23 cellular contexts compared by ENCODE assay signal in genomic region chr19:1307320-1307719, GRCh38. TPM values are rescaled to one million over a fixed set of nuclear protein-coding genes. Genes with fewer than 3 reads are reported as not detected.
DNase-seq lines count a peak whose midpoint lies in the region; ATAC-seq, FAIRE-seq and TF ChIP-seq lines count a peak whose summit lies in the region.
"Had no signal": no experiment of that assay in that cellular context is flagged by ENCODE, and none has a peak within 500 bp of the region (broad histone marks: within the 10 kb centered on the region; RNA-seq: fewer than 3 reads in every experiment).

No MANE protein-coding gene starts in this region.

- POLR2A ChIA-PET in K562 (lab: Yijun Ruan, JAX), result interaction anchor here (0.5 to 1.6 kb wide), 7 partner anchors 10 to 65 kb away, joined by 3 to 5 read pairs (median 4); no protein-coding TSS in a partner anchor

- H4K20me1 ChIP-seq in K562 (replicated peaks; ENCODE audit: control insufficient read depth, insufficient read depth, low read length), result peaks cover 8% of the 10 kb centered on the region; the same call in 1 of the 2 replicates

- H3K36me3 ChIP-seq in K562 (ENCODE audit: control insufficient read depth, insufficient read depth, low read length), result no peaks in the 10 kb centered on the region
- H3K36me3 ChIP-seq: SJCRH30 had no signal

- H3K9me3 ChIP-seq in K562 (replicated peaks; ENCODE audit: control insufficient read depth, insufficient read depth, low read depth, low read length), result no peaks in the 10 kb centered on the region
- H3K9me3 ChIP-seq: SJCRH30 had no signal

- H3K4me3 ChIP-seq in K562, result peak overlapping the region; percentile 56
- H3K4me3 ChIP-seq: SJCRH30 had no signal

- no TSS peak for BruUV-seq in K562 (replicated peaks; lab: Mats Ljungman, UMichigan)

- no peak for FAIRE-seq in K562 (lab: Jason Lieb, UNC)

- peaks cover 6 to 65% of the 10 kb centered on the region in 2 experiments for H3K4me1 ChIP-seq in K562 (replicated peaks in 1 of 2; ENCODE audit: control insufficient read depth in 2 of 2, insufficient read depth in 2 of 2, low read length in 2 of 2)

- no peak overlapping the region for H3K27ac Mint-ChIP-seq in activated naive CD4-positive, alpha-beta T cell treated with anti-CD3 and anti-CD28 coated beads, Interleukin-2, amount 50 U/mL, for 72 hours

- peaks cover 16% of the 10 kb centered on the region; the same call in 2 of the 3 replicates for H3K79me2 ChIP-seq in K562 (ENCODE audit: control insufficient read depth, insufficient read depth, low read length)

- no peaks in the 10 kb centered on the region for H3K9me1 ChIP-seq in K562 (ENCODE audit: control insufficient read depth, insufficient read depth, low read length)

- H3K27ac ChIP-seq in K562 (ENCODE audit: extremely low read depth, low read depth, low read length), result peak overlapping the region; percentile 78
- H3K27ac ChIP-seq: C4-2B, KMS-11, RWPE1, SJCRH30 had no signal

- in situ Hi-C loops in K562 (cut with MboI), result no loop called here

- no peak for TF ChIP-seq RAD21 in K562 (CRISPR knock-in tag; conservative IDR thresholded peaks at IDR 0.05 in 1 of 2, IDR thresholded peaks at IDR 0.05 in 1 of 2)

- peak; percentile 73 for DNase-seq in NCI-H82 (lab: John Stamatoyannopoulos, UW)
- no peak for DNase-seq in NCI-H82 treated with DMSO at 0.1 percent for 48 hours (lab: John Stamatoyannopoulos, UW; ENCODE audit: unreplicated experiment)
- peak; percentile 29 for DNase-seq in NCI-H1048 (lab: John Stamatoyannopoulos, UW)
- peak; percentile 86 to 91 (median 88) for DNase-seq in K562 (ENCODE audit: extremely low read depth in 1 of 4, low spot score in 3 of 4)
- DNase-seq in activated naive CD4-positive, alpha-beta T cell treated with anti-CD3 and anti-CD28 coated beads, Interleukin-2, amount 50 U/mL, for 72 hours (ENCODE audit: low spot score in 2 of 2), result no peak
- no peak for DNase-seq in NCI-H524 treated with DMSO at 0.1 percent for 48 hours (lab: John Stamatoyannopoulos, UW)
- DNase-seq: 8988T; AML-193; EL; GF-D8; GOT3; HCEC 1CT; NCI-H1105 treated with DMSO at 0.1 percent for 48 hours; NCI-H2081; NCI-H2171; NCI-H446; NK-92 treated with Interleukin-12 subunit alpha and Interleukin-12 subunit beta, amount 100 ng/mL, for 24 hours; SJCRH30; T-helper 1 cell had no signal

- TF ChIP-seq CTCF in K562 (IDR thresholded peaks at IDR 0.05 in 2 of 3, conservative IDR thresholded peaks at IDR 0.05 in 1 of 3; ENCODE audit: insufficient read depth in 2 of 3, low read depth in 1 of 3, low read length in 3 of 3), result no peak

- peak; percentile 73 for TF ChIP-seq POLR2A in K562 (conservative IDR thresholded peaks at IDR 0.05)

- peak overlapping the region; percentile 95 for H3K4me2 ChIP-seq in K562 (ENCODE audit: insufficient read depth, low read length)
- H3K4me2 ChIP-seq: KMS-11 had no signal

- intact Hi-C loops in K562 (cut with micrococcal nuclease), result no loop called here

- CTCF ChIA-PET in K562 (lab: Yijun Ruan, JAX; ENCODE audit: low intra/inter-chr PET ratio), result interaction anchor here (1.0 kb wide), 1 partner anchor 9 kb away, joined by 3 read pairs; no protein-coding TSS in a partner anchor

- H2AFZ ChIP-seq in K562 (ENCODE audit: low read depth, low read length), result peak overlapping the region; percentile 91

- H3K9ac ChIP-seq in K562 (ENCODE audit: insufficient read depth in 1 of 2, low read depth in 2 of 2, low read length in 2 of 2), result peak overlapping the region; percentile 79 to 93
- H3K9ac ChIP-seq: KMS-11 had no signal

- no peak for TF ChIP-seq EP300 in K562 (IDR thresholded peaks at IDR 0.05; ENCODE audit: low read length)

- H3K36me3 Mint-ChIP-seq in activated naive CD4-positive, alpha-beta T cell treated with anti-CD3 and anti-CD28 coated beads, Interleukin-2, amount 50 U/mL, for 72 hours, result no peaks in the 10 kb centered on the region

- H3K27me3 ChIP-seq in K562 (ENCODE audit: control insufficient read depth in 2 of 2, insufficient read depth in 2 of 2, low read length in 2 of 2), result no peaks in the 10 kb centered on the region

- WGBS in K562 (ENCODE audit: insufficient coverage, low coverage, missing lambda C conversion rate), result 19% methylated on average over 25 of the region's 38 CpGs

- H3K9me3 Mint-ChIP-seq in activated naive CD4-positive, alpha-beta T cell treated with anti-CD3 and anti-CD28 coated beads, Interleukin-2, amount 50 U/mL, for 72 hours, result no peaks in the 10 kb centered on the region

- peak; percentile 85 for ATAC-seq in K562
- no peak for ATAC-seq in HG03196 (IDR thresholded peaks at IDR 0.05; ENCODE audit: unreplicated experiment)
- no peak for ATAC-seq in activated naive CD4-positive, alpha-beta T cell treated with anti-CD3 and anti-CD28 coated beads, Interleukin-2, amount 50 U/mL, for 72 hours

RNA-seq across cellular contexts. Expression of gene EFNA2, which starts 21.6 kb away (rescaled TPM):
- total RNA-seq in K562 (2011; cell fraction: chromatin; rRNA removed; ENCODE audit: low replicate concordance), result not detected in 2 replicates
- not detected in 2 replicates for total RNA-seq in K562 (2011; cell fraction: nucleolus; rRNA removed)
- not detected in 2 replicates for total RNA-seq in K562 (2011; cell fraction: nucleoplasm; rRNA removed)
- 0.16 TPM in 1 of 2 replicates, not detected in the other for total RNA-seq in K562 (2014; rRNA removed)
- total RNA-seq in K562 (2014; rRNA removed; fragmentation: Illumina TruSeq; extraction: Trizol), result not detected in 2 replicates
- not detected in 2 replicates for total RNA-seq in K562 (2015; rRNA removed; fragmentation: Illumina TruSeq; extraction: Trizol)
- 0.38 and 0.44 TPM in 2 replicates for total RNA-seq in K562 (2021)
- 0.11 and 0.27 TPM in 2 replicates for polyA plus RNA-seq in K562 (2011; rRNA removed)
- polyA plus RNA-seq in K562 (2011; cell fraction: cytosol; rRNA removed), result 0.34 and 0.88 TPM in 2 replicates
- polyA plus RNA-seq in K562 (2011; cell fraction: nucleus; rRNA removed), result 0.24 and 0.25 TPM in 2 replicates
- not detected in 2 replicates for polyA plus RNA-seq in K562 (2012)
- polyA plus RNA-seq in K562 (2014; fragmentation: Illumina TruSeq; extraction: Trizol), result not detected in 2 replicates
- not detected for polyA plus RNA-seq in K562 (2014; fragmentation: Nextera tagmentation; extraction: Ambion mirVana)
- 0.12 and 0.15 TPM in 2 replicates for polyA plus RNA-seq in K562 (2014; rRNA removed)
- not detected in 2 replicates for polyA minus RNA-seq in K562 (2011; rRNA and poly(A)+ RNA removed)
- polyA minus RNA-seq in K562 (2011; cell fraction: cytosol; rRNA and poly(A)+ RNA removed), result not detected in 2 replicates
- not detected in 2 replicates for polyA minus RNA-seq in K562 (2011; cell fraction: nucleus; rRNA and poly(A)+ RNA removed)
- under 1 TPM in 1 of 2 donors, not detected in 1; 0.25 TPM for total RNA-seq in activated naive CD4-positive, alpha-beta T cell treated with anti-CD3 and anti-CD28 coated beads, Interleukin-2, amount 50 U/mL, for 72 hours

RNA-seq across cellular contexts. Expression of gene FAM174C, which starts 32.0 kb away (rescaled TPM):
- 6.3 and 26.6 TPM in 2 replicates for total RNA-seq in K562 (2011; cell fraction: chromatin; rRNA removed; ENCODE audit: low replicate concordance)
- 40.9 and 47.0 TPM in 2 replicates for total RNA-seq in K562 (2011; cell fraction: nucleolus; rRNA removed)
- 20.7 and 26.9 TPM in 2 replicates for total RNA-seq in K562 (2011; cell fraction: nucleoplasm; rRNA removed)
- total RNA-seq in K562 (2014; rRNA removed) (72.2 and 108 TPM in 2 replicates), K562 (2014; rRNA removed; fragmentation: Illumina TruSeq; extraction: Trizol) (1.3 and 2.8 TPM in 2 replicates), K562 (2015; rRNA removed; fragmentation: Illumina TruSeq; extraction: Trizol) (40.3 and 42.6 TPM in 2 replicates), K562 (2021) (81.9 and 85.0 TPM in 2 replicates)
- polyA plus RNA-seq in K562 (2011; rRNA removed) (20.3 and 30.4 TPM in 2 replicates), K562 (2014; fragmentation: Illumina TruSeq; extraction: Trizol) (11.7 and 56.4 TPM in 2 replicates), K562 (2014; fragmentation: Nextera tagmentation; extraction: Ambion mirVana) (1 to 10 TPM in 1 of 2 experiments, under 1 TPM in 1; 0.66 to 2.7 TPM), K562 (2014; rRNA removed) (89.6 and 119 TPM in 2 replicates)
- 58.0 and 177 TPM in 2 replicates for polyA plus RNA-seq in K562 (2011; cell fraction: cytosol; rRNA removed)
- 28.1 and 53.8 TPM in 2 replicates for polyA plus RNA-seq in K562 (2011; cell fraction: nucleus; rRNA removed)
- polyA plus RNA-seq in K562 (2012), result 65.9 and 75.4 TPM in 2 replicates
- 4.8 and 6.1 TPM in 2 replicates for polyA minus RNA-seq in K562 (2011; rRNA and poly(A)+ RNA removed)
- polyA minus RNA-seq in K562 (2011; cell fraction: cytosol; rRNA and poly(A)+ RNA removed), result 19.6 and 23.7 TPM in 2 replicates
- polyA minus RNA-seq in K562 (2011; cell fraction: nucleus; rRNA and poly(A)+ RNA removed), result 12.0 and 12.8 TPM in 2 replicates
- 10 to 100 TPM; 42.1 to 76.0 TPM for total RNA-seq in activated naive CD4-positive, alpha-beta T cell treated with anti-CD3 and anti-CD28 coated beads, Interleukin-2, amount 50 U/mL, for 72 hours

RNA-seq across cellular contexts. Expression of gene CIRBP, which starts 38.2 kb away (rescaled TPM):
- 283 and 504 TPM in 2 replicates for total RNA-seq in K562 (2011; cell fraction: chromatin; rRNA removed; ENCODE audit: low replicate concordance)
- total RNA-seq in K562 (2011; cell fraction: nucleolus; rRNA removed), result 457 and 483 TPM in 2 replicates
- 431 and 450 TPM in 2 replicates for total RNA-seq in K562 (2011; cell fraction: nucleoplasm; rRNA removed)
- total RNA-seq in K562 (2014; rRNA removed), result 168 and 249 TPM in 2 replicates
- 189 and 200 TPM in 2 replicates for total RNA-seq in K562 (2014; rRNA removed; fragmentation: Illumina TruSeq; extraction: Trizol)
- total RNA-seq in K562 (2015; rRNA removed; fragmentation: Illumina TruSeq; extraction: Trizol), result 176 and 206 TPM in 2 replicates
- total RNA-seq in K562 (2021), result 181 and 222 TPM in 2 replicates
- polyA plus RNA-seq in K562 (2011; rRNA removed), result 124 and 166 TPM in 2 replicates
- polyA plus RNA-seq in K562 (2011; cell fraction: cytosol; rRNA removed), result 92.3 and 201 TPM in 2 replicates
- polyA plus RNA-seq in K562 (2011; cell fraction: nucleus; rRNA removed), result 882 and 1,025 TPM in 2 replicates
- 288 and 291 TPM in 2 replicates for polyA plus RNA-seq in K562 (2012)
- 222 and 345 TPM in 2 replicates for polyA plus RNA-seq in K562 (2014; fragmentation: Illumina TruSeq; extraction: Trizol)
- polyA plus RNA-seq in K562 (2014; fragmentation: Nextera tagmentation; extraction: Ambion mirVana), result 10 to 100 TPM; 20.5 to 21.4 TPM
- polyA plus RNA-seq in K562 (2014; rRNA removed), result 306 and 327 TPM in 2 replicates
- polyA minus RNA-seq in K562 (2011; rRNA and poly(A)+ RNA removed), result 46.9 and 50.4 TPM in 2 replicates
- 50.4 and 50.8 TPM in 2 replicates for polyA minus RNA-seq in K562 (2011; cell fraction: cytosol; rRNA and poly(A)+ RNA removed)
- 117 and 135 TPM in 2 replicates for polyA minus RNA-seq in K562 (2011; cell fraction: nucleus; rRNA and poly(A)+ RNA removed)
- 100 to 1,000 TPM; 148 to 157 TPM for total RNA-seq in activated naive CD4-positive, alpha-beta T cell treated with anti-CD3 and anti-CD28 coated beads, Interleukin-2, amount 50 U/mL, for 72 hours

RNA-seq across cellular contexts. Expression of gene MIDN, which starts 58.9 kb away (rescaled TPM):
- 30.7 and 106 TPM in 2 replicates for total RNA-seq in K562 (2011; cell fraction: chromatin; rRNA removed; ENCODE audit: low replicate concordance)
- 81.7 and 90.7 TPM in 2 replicates for total RNA-seq in K562 (2011; cell fraction: nucleolus; rRNA removed)
- total RNA-seq in K562 (2011; cell fraction: nucleoplasm; rRNA removed), result 55.1 and 88.1 TPM in 2 replicates
- 13.5 and 20.8 TPM in 2 replicates for total RNA-seq in K562 (2014; rRNA removed)
- 3.9 and 4.8 TPM in 2 replicates for total RNA-seq in K562 (2014; rRNA removed; fragmentation: Illumina TruSeq; extraction: Trizol)
- total RNA-seq in K562 (2015; rRNA removed; fragmentation: Illumina TruSeq; extraction: Trizol), result 10.1 and 11.0 TPM in 2 replicates
- total RNA-seq in K562 (2021), result 120 and 121 TPM in 2 replicates
- 7.0 and 10.2 TPM in 2 replicates for polyA plus RNA-seq in K562 (2011; rRNA removed)
- 14.0 and 26.8 TPM in 2 replicates for polyA plus RNA-seq in K562 (2011; cell fraction: cytosol; rRNA removed)
- 44.8 and 87.0 TPM in 2 replicates for polyA plus RNA-seq in K562 (2011; cell fraction: nucleus; rRNA removed)
- polyA plus RNA-seq in K562 (2012), result 29.5 and 39.8 TPM in 2 replicates
- polyA plus RNA-seq in K562 (2014; fragmentation: Illumina TruSeq; extraction: Trizol), result 20.5 and 38.3 TPM in 2 replicates
- polyA plus RNA-seq in K562 (2014; fragmentation: Nextera tagmentation; extraction: Ambion mirVana), result 1 to 10 TPM in 1 of 2 experiments, under 1 TPM in 1; 0.17 to 1.5 TPM
- 41.3 and 44.6 TPM in 2 replicates for polyA plus RNA-seq in K562 (2014; rRNA removed)
- polyA minus RNA-seq in K562 (2011; rRNA and poly(A)+ RNA removed), result 2.7 and 3.0 TPM in 2 replicates
- polyA minus RNA-seq in K562 (2011; cell fraction: cytosol; rRNA and poly(A)+ RNA removed), result 29.9 and 43.2 TPM in 2 replicates
- 28.0 and 34.2 TPM in 2 replicates for polyA minus RNA-seq in K562 (2011; cell fraction: nucleus; rRNA and poly(A)+ RNA removed)
- 100 to 1,000 TPM in 1 of 2 donors, 10 to 100 TPM in 1; 52.9 to 113 TPM for total RNA-seq in activated naive CD4-positive, alpha-beta T cell treated with anti-CD3 and anti-CD28 coated beads, Interleukin-2, amount 50 U/mL, for 72 hours

Comparison
In these comparisons a context has a peak if more than half of its experiments do, and no peak if none do; other contexts are left out.
1. DNase-seq: peak in NCI-H82 (single experiment), NCI-H1048 (single experiment) and K562 (4 of 4); none in NCI-H82 treated with DMSO at 0.1 percent for 48 hours (single experiment), activated naive CD4-positive, alpha-beta T cell treated with anti-CD3 and anti-CD28 coated beads, Interleukin-2, amount 50 U/mL, for 72 hours (0 of 2) and NCI-H524 treated with DMSO at 0.1 percent for 48 hours (single experiment).